Comparison of ENCODE assay signal across 18 cellular contexts in genomic region chr5:135234242-135235000, GRCh38.
A peak's percentile ranks its signal among the peaks of the same experiment; 100 is the strongest.
DNase-seq lines count a peak whose midpoint lies in the region; ATAC-seq, FAIRE-seq and TF ChIP-seq lines count a peak whose summit lies in the region.
"Had no signal": no experiment of that assay in that cellular context is flagged by ENCODE, and none has a peak within 500 bp of the region (broad histone marks: within the 10 kb centered on the region; RNA-seq: fewer than 3 reads in every experiment).

No MANE protein-coding gene starts in this region.

- H3K27ac ChIP-seq in HepG2 (ENCODE audit: extremely low read length, insufficient read depth, low read length) (peak overlapping the region; percentile 39), sigmoid colon (no peak overlapping the region), Karpas-422 (ENCODE audit: low read length) (no peak overlapping the region)
- H3K27ac ChIP-seq: PC-9 had no signal

- H3K9me2 ChIP-seq in Karpas-422 (replicated peaks; ENCODE audit: insufficient read depth, low read length): no peaks in the 10 kb centered on the region

- TF ChIP-seq EP300 in HepG2 (IDR thresholded peaks at IDR 0.05; ENCODE audit: low read depth in 2 of 2, low read length in 2 of 2) (no peak), HepG2 (CRISPR knock-in tag; IDR thresholded peaks at IDR 0.05; ENCODE audit: borderline replicate concordance) (no peak), sigmoid colon (IDR thresholded peaks at IDR 0.05) (no peak)

- 24% methylated on average over 15 of the region's 15 CpGs for WGBS in HepG2 (ENCODE audit: low lambda C conversion rate)
- WGBS in sigmoid colon, 2 donors: 81 to 87% methylated on average over 15 of the region's 15 CpGs

- TF ChIP-seq POLR2A in HepG2 (IDR thresholded peaks at IDR 0.05; ENCODE audit: insufficient read depth in 1 of 2, low read depth in 2 of 2, low read length in 2 of 2) (no peak), sigmoid colon (IDR thresholded peaks at IDR 0.05) (no peak)

- no peaks in the 10 kb centered on the region for H3K36me3 ChIP-seq in HepG2 (replicated peaks in 1 of 2; ENCODE audit: control insufficient read depth in 1 of 2, insufficient read depth in 2 of 2, low read length in 2 of 2)
- H3K36me3 ChIP-seq in sigmoid colon: no peaks in the 10 kb centered on the region
- H3K36me3 ChIP-seq in Karpas-422 (ENCODE audit: insufficient read depth, low read length): no peaks in the 10 kb centered on the region
- H3K36me3 ChIP-seq: BLaER1 treated with 17β-estradiol and CSF1 and Interleukin-3, amounts not matched to agents 10 nM and 100 nM had no signal

- no TSS peak for BruUV-seq in HepG2 (replicated peaks; lab: Mats Ljungman, UMichigan)

- H3K9ac ChIP-seq in HepG2 (ENCODE audit: insufficient read depth, low read depth, low read length) (peak overlapping the region; percentile 1; the same call in 1 of the 2 replicates), Karpas-422 (ENCODE audit: low read length) (no peak overlapping the region)

- no peak for ATAC-seq in SK-N-SH treated with all-trans-retinoic acid at 6 μM for 48 hours
- ATAC-seq in HepG2: peak; percentile 54

- in situ Hi-C loops in HepG2 (cut with HindIII; ENCODE audit: extremely low pct_ligation_motif_present, low pct_unique_long_range_greater_than_20kb): no loop called here

- no peaks in the 10 kb centered on the region for H3K9me3 ChIP-seq in HepG2 (ENCODE audit: low read length)
- no peaks in the 10 kb centered on the region for H3K9me3 ChIP-seq in sigmoid colon
- no peaks in the 10 kb centered on the region for H3K9me3 ChIP-seq in Karpas-422 (ENCODE audit: low read length)

- intact Hi-C loops in HepG2 (cut with micrococcal nuclease; ENCODE audit: unreplicated experiment): no loop called here
- intact Hi-C loops in sigmoid colon (cut with DNase I): no loop called here

- no peak overlapping the region for H2AFZ ChIP-seq in HepG2 (ENCODE audit: low read length)
- H2AFZ ChIP-seq in Karpas-422 (ENCODE audit: low read length): no peak overlapping the region
- H2AFZ ChIP-seq: PC-9 had no signal

- H3K4me2 ChIP-seq in HepG2 (ENCODE audit: low read depth, low read length): peak overlapping the region; percentile 49
- H3K4me2 ChIP-seq in Karpas-422 (ENCODE audit: low read depth, low read length, poor library complexity, severe bottlenecking): no peak overlapping the region
- H3K4me2 ChIP-seq: PC-9 had no signal

- peaks cover 51% of the 10 kb centered on the region for H3K4me1 ChIP-seq in HepG2 (ENCODE audit: insufficient read depth, low read length)
- peaks cover 0 to 55% (median 42%) of the 10 kb centered on the region in 4 donors for H3K4me1 ChIP-seq in sigmoid colon
- peaks cover 12% of the 10 kb centered on the region for H3K4me1 ChIP-seq in Karpas-422 (ENCODE audit: low read length)

- POLR2A ChIA-PET in HepG2 (lab: Yijun Ruan, JAX): interaction anchor here (0.6 to 2.0 kb wide), 3 partner anchors 12 to 70 kb away, joined by 3 to 12 read pairs (median 7); no protein-coding TSS in a partner anchor

- CTCF ChIA-PET in HepG2 (lab: Yijun Ruan, JAX; ENCODE audit: low intra/inter-chr PET ratio, low total read pairs): no interaction called here

- H3K27me3 ChIP-seq in HepG2 (ENCODE audit: control insufficient read depth in 1 of 2, insufficient read depth in 2 of 2, low read length in 2 of 2) (no peaks in the 10 kb centered on the region), sigmoid colon (no peaks in the 10 kb centered on the region), Karpas-422 (ENCODE audit: low read length) (no peaks in the 10 kb centered on the region)
- H3K27me3 ChIP-seq: BLaER1 treated with 17β-estradiol and CSF1 and Interleukin-3, amounts not matched to agents 10 nM and 100 nM had no signal

- no peak for TF ChIP-seq CTCF in HepG2 (CRISPR knock-in tag; IDR thresholded peaks at IDR 0.05)
- no peak for TF ChIP-seq CTCF in sigmoid colon (IDR thresholded peaks at IDR 0.05)

- no peak for TF ChIP-seq RAD21 in HepG2 (CRISPR knock-in tag; IDR thresholded peaks at IDR 0.05)

- DNase-seq in NCI-H82 (lab: John Stamatoyannopoulos, UW): peak; percentile 14
- no peak for DNase-seq in NCI-H82 treated with DMSO at 0.1 percent for 48 hours (lab: John Stamatoyannopoulos, UW; ENCODE audit: unreplicated experiment)
- peak; percentile 44 for DNase-seq in HepG2 (ENCODE audit: low spot score)
- peak; percentile 38 for DNase-seq in sigmoid colon
- no peak for DNase-seq in SIG-M5 (lab: John Stamatoyannopoulos, UW)
- DNase-seq in stimulated activated CD4-positive, alpha-beta T cell treated with anti-CD3 and anti-CD28 coated beads, Interleukin-15, amount 100 ng/mL, for 24 hours: no peak
- no peak for DNase-seq in Karpas-422
- DNase-seq: 8988T; COR-L47; H7; Kasumi-1; NCI-H2227 treated with DMSO at 0.1 percent for 48 hours; NCI-H524 treated with DMSO at 0.1 percent for 48 hours; NK-92 treated with Interleukin-12 subunit alpha and Interleukin-12 subunit beta, amount 100 ng/mL, for 24 hours; PC-9; Right ventricle myocardium superior had no signal

- H3K79me2 ChIP-seq in HepG2 (ENCODE audit: insufficient read depth, low read length) (no peaks in the 10 kb centered on the region), Karpas-422 (ENCODE audit: low read length) (no peaks in the 10 kb centered on the region)

- H4K20me1 ChIP-seq in HepG2 (ENCODE audit: insufficient read depth, low read length): no peaks in the 10 kb centered on the region
- peaks cover 16% of the 10 kb centered on the region; the same call in 1 of the 2 replicates for H4K20me1 ChIP-seq in Karpas-422 (ENCODE audit: insufficient read depth, low read depth, low read length)
- H4K20me1 ChIP-seq: BLaER1 treated with 17β-estradiol and CSF1 and Interleukin-3, amounts not matched to agents 10 nM and 100 nM had no signal

- peak overlapping the region in 1 of 3 experiments; percentile 15; a peak in 1 of 6 replicates for H3K4me3 ChIP-seq in HepG2 (replicated peaks in 1 of 3; ENCODE audit: insufficient read depth in 1 of 3, low read depth in 2 of 3, low read length in 3 of 3)
- no peak overlapping the region for H3K4me3 ChIP-seq in sigmoid colon
- no peak overlapping the region for H3K4me3 ChIP-seq in Karpas-422 (ENCODE audit: low read length)
- H3K4me3 ChIP-seq: BLaER1 treated with 17β-estradiol and CSF1 and Interleukin-3, amounts not matched to agents 10 nM and 100 nM; PC-9 had no signal

- peak; percentile 75 for FAIRE-seq in HepG2 (lab: Jason Lieb, UNC)

TF ChIP-seq in SK-N-SH treated with all-trans-retinoic acid at 6 μM for 48 hours, 23 proteins besides CTCF, POLR2A, EP300 and RAD21:
- TF ChIP-seq TCF4 (CRISPR knock-in tag; IDR thresholded peaks at IDR 0.05; ENCODE audit: borderline replicate concordance) (0 out of 2 replicates have a peak, but pooled peaks have one; percentile 34), CSRNP3 (CRISPR knock-in tag; IDR thresholded peaks at IDR 0.05) (no peak)

TF ChIP-seq in HepG2, 621 proteins besides CTCF, POLR2A, EP300 and RAD21 (continues in another document):
- TF ChIP-seq FOXC1 (CRISPR knock-in tag; IDR thresholded peaks at IDR 0.05; ENCODE audit: borderline replicate concordance): no peak
- no peak for TF ChIP-seq DNMT3B (CRISPR knock-in tag; conservative IDR thresholded peaks at IDR 0.05)
- no peak for TF ChIP-seq ISL2 (CRISPR knock-in tag; IDR thresholded peaks at IDR 0.05)
- TF ChIP-seq CERS6 (CRISPR knock-in tag; IDR thresholded peaks at IDR 0.05): no peak
- no peak for TF ChIP-seq RNF2 (conservative IDR thresholded peaks at IDR 0.05; ENCODE audit: low read depth)
- no peak for TF ChIP-seq ZKSCAN5 (CRISPR knock-in tag; IDR thresholded peaks at IDR 0.05)
- TF ChIP-seq SOX13 (IDR thresholded peaks at IDR 0.05): no peak
- peak in 1 of 2 experiments; percentile 53; a peak in 2 of 4 replicates for TF ChIP-seq SOX13 (CRISPR knock-in tag; conservative IDR thresholded peaks at IDR 0.05 in 1 of 2, IDR thresholded peaks at IDR 0.05 in 1 of 2)
- TF ChIP-seq ZNF331 (CRISPR knock-in tag; IDR thresholded peaks at IDR 0.05): no peak
- TF ChIP-seq LRRFIP1 (CRISPR knock-in tag; conservative IDR thresholded peaks at IDR 0.05): no peak
- no peak for TF ChIP-seq PRPF4 (IDR thresholded peaks at IDR 0.05; ENCODE audit: low read depth, low read length, poor library complexity, severe bottlenecking)
- no peak for TF ChIP-seq SNRNP70 (IDR thresholded peaks at IDR 0.05; ENCODE audit: low read depth, low read length)
- TF ChIP-seq SP4 (CRISPR knock-in tag; IDR thresholded peaks at IDR 0.05): no peak

Comparison
In these comparisons a context has a peak if more than half of its experiments do, and no peak if none do; other contexts are left out.
1. DNase-seq: peak in NCI-H82 (single experiment), HepG2 (single experiment) and sigmoid colon (single experiment); none in NCI-H82 treated with DMSO at 0.1 percent for 48 hours (single experiment), SIG-M5 (single experiment), stimulated activated CD4-positive, alpha-beta T cell treated with anti-CD3 and anti-CD28 coated beads, Interleukin-15, amount 100 ng/mL, for 24 hours (single experiment) and Karpas-422 (single experiment).